Comparison of ENCODE assay signal across 12 cellular contexts in genomic region chr1:228107636-228108035, GRCh38. TPM values are rescaled to one million over a fixed set of nuclear protein-coding genes. Genes with fewer than 3 reads are reported as not detected.
DNase-seq lines count a peak whose midpoint lies in the region; ATAC-seq and TF ChIP-seq lines count a peak whose summit lies in the region.
"Had no signal": no experiment of that assay in that cellular context is flagged by ENCODE, and none has a peak within 500 bp of the region (broad histone marks: within the 10 kb centered on the region; RNA-seq: fewer than 3 reads in every experiment).

No MANE protein-coding gene starts in this region.

- intact Hi-C loops in CD8-positive, alpha-beta T cell (cut with DNase I, micrococcal nuclease) = loop anchor here (10.0 kb wide), 3 partner anchors 297 to 1237 kb away; partner anchors contain the start of genes TRIM11 (in 2 of the 2), CCSAP (in 1 of the 2) and ZNF678 (in 1 of the 2)
- intact Hi-C loops in activated T-helper 2 cell treated with anti-CD3 and anti-CD28 coated beads, Interferon-gamma antibody, Interleukin-2, Interleukin-4, amounts not matched to agents 10 μg/mL and 5 μg/mL and 100 μg/mL, durations not matched to agents 14 hours and 24 hours and 36 hours (cut with micrococcal nuclease) = loop anchor here (10.0 kb wide), 2 partner anchors 297 to 373 kb away; partner anchors contain the start of genes JMJD4, SNAP47 and TRIM11
- intact Hi-C loops in naive thymus-derived CD4-positive, alpha-beta T cell (cut with micrococcal nuclease) = loop anchor here (2.0 to 10.0 kb wide), 5 partner anchors 49 to 1703 kb away; partner anchors contain the start of genes CCSAP (in 1 of the 2) and PARP1 (in 1 of the 2)
- intact Hi-C loops in left ventricle myocardium superior (cut with micrococcal nuclease) = no loop called here

- no peak for TF ChIP-seq CTCF in CD8-positive, alpha-beta T cell (IDR thresholded peaks at IDR 0.05)
- no peak for TF ChIP-seq CTCF in HFF-Myc (IDR thresholded peaks at IDR 0.05; ENCODE audit: low read depth, low read length, missing control alignments)

- peak overlapping the region; percentile 45 for H3K27ac Mint-ChIP-seq in CD8-positive, alpha-beta T cell
- peak overlapping the region; percentile 87 for H3K27ac Mint-ChIP-seq in activated T-helper 2 cell treated with anti-CD3 and anti-CD28 coated beads, Interferon-gamma antibody, Interleukin-2, Interleukin-4, amounts not matched to agents 10 μg/mL and 5 μg/mL and 100 μg/mL, durations not matched to agents 14 hours and 24 hours and 36 hours
- peak overlapping the region in 7 of 9 donors; percentile 14 to 98 (median 94) for H3K27ac Mint-ChIP-seq in naive thymus-derived CD4-positive, alpha-beta T cell

- no peaks in the 10 kb centered on the region for H3K9me3 Mint-ChIP-seq in CD8-positive, alpha-beta T cell
- H3K9me3 Mint-ChIP-seq in activated T-helper 2 cell treated with anti-CD3 and anti-CD28 coated beads, Interferon-gamma antibody, Interleukin-2, Interleukin-4, amounts not matched to agents 10 μg/mL and 5 μg/mL and 100 μg/mL, durations not matched to agents 14 hours and 24 hours and 36 hours = no peaks in the 10 kb centered on the region
- H3K9me3 Mint-ChIP-seq in naive thymus-derived CD4-positive, alpha-beta T cell = peaks cover 0 to 4% (median 0%) of the 10 kb centered on the region in 11 donors

- POLR2A ChIA-PET in CD8-positive, alpha-beta T cell (lab: Charles Lee) = interaction anchor here (1.7 to 3.4 kb wide), 3 partner anchors 25 to 58 kb away, joined by 6 to 19 read pairs (median 8); partner anchors contain the start of genes ARF1, GUK1 and IBA57
- POLR2A ChIA-PET in naive thymus-derived CD4-positive, alpha-beta T cell (lab: Charles Lee) = interaction anchor here (1.2 to 1.5 kb wide), 2 partner anchors 25 to 57 kb away, joined by 4 to 5 read pairs; partner anchors contain the start of genes ARF1 and IBA57

- peak overlapping the region; percentile 95 for H3K4me3 Mint-ChIP-seq in CD8-positive, alpha-beta T cell
- peak overlapping the region; percentile 82 for H3K4me3 Mint-ChIP-seq in activated T-helper 2 cell treated with anti-CD3 and anti-CD28 coated beads, Interferon-gamma antibody, Interleukin-2, Interleukin-4, amounts not matched to agents 10 μg/mL and 5 μg/mL and 100 μg/mL, durations not matched to agents 14 hours and 24 hours and 36 hours (ENCODE audit: low read depth)
- H3K4me3 Mint-ChIP-seq in naive thymus-derived CD4-positive, alpha-beta T cell = peak overlapping the region; percentile 87 to 95 (median 93)

- DNase-seq in CD8-positive, alpha-beta T cell = no peak
- DNase-seq in HFF-Myc (ENCODE audit: extremely low read depth, low read depth) (no peak), germinal center (ENCODE audit: low spot score) (no peak), NCI-H2227 treated with DMSO at 0.1 percent for 48 hours (lab: John Stamatoyannopoulos, UW) (no peak), left ventricle myocardium superior (no peak)
- no peak for DNase-seq in activated T-helper 2 cell treated with anti-CD3 and anti-CD28 coated beads, Interferon-gamma antibody, Interleukin-2, Interleukin-4, amounts not matched to agents 10 μg/mL and 5 μg/mL and 100 μg/mL, durations not matched to agents 14 hours and 24 hours and 36 hours (ENCODE audit: low spot score)
- no peak for DNase-seq in naive thymus-derived CD4-positive, alpha-beta T cell
- DNase-seq: amygdala, mesendoderm, NCI-H2171 treated with DMSO at 0.1 percent for 48 hours had no signal

- peaks cover 30% of the 10 kb centered on the region for H3K4me1 ChIP-seq in CD8-positive, alpha-beta T cell (ENCODE audit: insufficient read depth, low read length)
- peaks cover 18 to 26% of the 10 kb centered on the region in 2 donors for H3K4me1 ChIP-seq in naive thymus-derived CD4-positive, alpha-beta T cell (ENCODE audit: control insufficient read depth in 2 of 2, insufficient read depth in 2 of 2, low read length in 2 of 2)

- no peaks in the 10 kb centered on the region for H3K9me3 ChIP-seq in CD8-positive, alpha-beta T cell (ENCODE audit: low read length)
- no peaks in the 10 kb centered on the region for H3K9me3 ChIP-seq in naive thymus-derived CD4-positive, alpha-beta T cell (ENCODE audit: control insufficient read depth in 2 of 3, low read length in 3 of 3)

- H3K27ac ChIP-seq in CD8-positive, alpha-beta T cell (ENCODE audit: low read depth, low read length) = no peak overlapping the region
- H3K27ac ChIP-seq in naive thymus-derived CD4-positive, alpha-beta T cell (ENCODE audit: low read depth, low read length) = peak overlapping the region; percentile 94
- H3K27ac ChIP-seq: VCaP had no signal

- H3K36me3 Mint-ChIP-seq in CD8-positive, alpha-beta T cell = peaks cover 30% of the 10 kb centered on the region
- peaks cover 11% of the 10 kb centered on the region for H3K36me3 Mint-ChIP-seq in activated T-helper 2 cell treated with anti-CD3 and anti-CD28 coated beads, Interferon-gamma antibody, Interleukin-2, Interleukin-4, amounts not matched to agents 10 μg/mL and 5 μg/mL and 100 μg/mL, durations not matched to agents 14 hours and 24 hours and 36 hours (ENCODE audit: low read depth)
- H3K36me3 Mint-ChIP-seq in naive thymus-derived CD4-positive, alpha-beta T cell = peaks cover 0 to 7% (median 5%) of the 10 kb centered on the region in 5 donors

- H3K4me3 ChIP-seq in CD8-positive, alpha-beta T cell (ENCODE audit: low read depth, low read length) = no peak overlapping the region
- peak overlapping the region; percentile 99 for H3K4me3 ChIP-seq in HFF-Myc (replicated peaks; ENCODE audit: low read depth, low read length)
- no peak overlapping the region for H3K4me3 ChIP-seq in naive thymus-derived CD4-positive, alpha-beta T cell (ENCODE audit: low read length)

- H3K27me3 ChIP-seq in CD8-positive, alpha-beta T cell (ENCODE audit: insufficient read depth, low read length) = no peaks in the 10 kb centered on the region
- no peaks in the 10 kb centered on the region for H3K27me3 ChIP-seq in naive thymus-derived CD4-positive, alpha-beta T cell (ENCODE audit: control insufficient read depth in 2 of 2, insufficient read depth in 2 of 2, low read length in 2 of 2)

- no peaks in the 10 kb centered on the region for H3K27me3 Mint-ChIP-seq in CD8-positive, alpha-beta T cell (ENCODE audit: low read depth)
- H3K27me3 Mint-ChIP-seq in activated T-helper 2 cell treated with anti-CD3 and anti-CD28 coated beads, Interferon-gamma antibody, Interleukin-2, Interleukin-4, amounts not matched to agents 10 μg/mL and 5 μg/mL and 100 μg/mL, durations not matched to agents 14 hours and 24 hours and 36 hours (ENCODE audit: low read depth) = no peaks in the 10 kb centered on the region
- peaks cover 0 to 3% (median 0%) of the 10 kb centered on the region in 5 donors for H3K27me3 Mint-ChIP-seq in naive thymus-derived CD4-positive, alpha-beta T cell

- CTCF ChIA-PET in CD8-positive, alpha-beta T cell (lab: Charles Lee) = interaction anchor here (1.3 kb wide), 1 partner anchor 23 kb away, joined by 3 read pairs; no protein-coding TSS in a partner anchor
- CTCF ChIA-PET in naive thymus-derived CD4-positive, alpha-beta T cell (lab: Charles Lee) = no interaction called here

- ATAC-seq in CD8-positive, alpha-beta T cell = no peak
- no peak for ATAC-seq in naive thymus-derived CD4-positive, alpha-beta T cell
- no peak for ATAC-seq in left ventricle myocardium superior
- ATAC-seq in GM21381 (IDR thresholded peaks at IDR 0.05; ENCODE audit: unreplicated experiment) = no peak

- H3K36me3 ChIP-seq in CD8-positive, alpha-beta T cell (ENCODE audit: insufficient read depth, low read length) = no peaks in the 10 kb centered on the region
- peaks cover 0 to 36% (median 0%) of the 10 kb centered on the region in 3 experiments for H3K36me3 ChIP-seq in naive thymus-derived CD4-positive, alpha-beta T cell (ENCODE audit: control insufficient read depth in 2 of 3, insufficient read depth in 3 of 3, low read length in 3 of 3)

- H3K4me1 Mint-ChIP-seq in CD8-positive, alpha-beta T cell (ENCODE audit: low read depth) = peaks cover 35% of the 10 kb centered on the region
- H3K4me1 Mint-ChIP-seq in activated T-helper 2 cell treated with anti-CD3 and anti-CD28 coated beads, Interferon-gamma antibody, Interleukin-2, Interleukin-4, amounts not matched to agents 10 μg/mL and 5 μg/mL and 100 μg/mL, durations not matched to agents 14 hours and 24 hours and 36 hours (ENCODE audit: low read depth) = peaks cover 30% of the 10 kb centered on the region
- H3K4me1 Mint-ChIP-seq in naive thymus-derived CD4-positive, alpha-beta T cell = peaks cover 5 to 47% (median 33%) of the 10 kb centered on the region in 7 donors

RNA-seq across cellular contexts. Expression of gene MRPL55, which starts 1.5 kb away (rescaled TPM):
- 10 to 100 TPM; 90.2 to 90.7 TPM for total RNA-seq in CD8-positive, alpha-beta T cell
- 47.3 and 53.6 TPM in 2 replicates for total RNA-seq in activated T-helper 2 cell treated with anti-CD3 and anti-CD28 coated beads, Interferon-gamma antibody, Interleukin-2, Interleukin-4, amounts not matched to agents 10 μg/mL and 5 μg/mL and 100 μg/mL, durations not matched to agents 14 hours and 24 hours and 36 hours
- 10 to 100 TPM; 34.3 to 79.3 (median 65.2) TPM for total RNA-seq in naive thymus-derived CD4-positive, alpha-beta T cell
- 100 to 1,000 TPM; 132 to 149 TPM for polyA plus RNA-seq in naive thymus-derived CD4-positive, alpha-beta T cell
- total RNA-seq in left ventricle myocardium superior = 58.6 TPM

RNA-seq across cellular contexts. Expression of gene C1orf35, which starts 4.5 kb away (rescaled TPM):
- 10 to 100 TPM; 28.4 to 30.2 TPM for total RNA-seq in CD8-positive, alpha-beta T cell
- total RNA-seq in activated T-helper 2 cell treated with anti-CD3 and anti-CD28 coated beads, Interferon-gamma antibody, Interleukin-2, Interleukin-4, amounts not matched to agents 10 μg/mL and 5 μg/mL and 100 μg/mL, durations not matched to agents 14 hours and 24 hours and 36 hours = 23.9 and 24.5 TPM in 2 replicates
- total RNA-seq in naive thymus-derived CD4-positive, alpha-beta T cell = 10 to 100 TPM; 16.8 to 31.8 (median 27.8) TPM
- 10 to 100 TPM; 21.9 to 33.0 TPM for polyA plus RNA-seq in naive thymus-derived CD4-positive, alpha-beta T cell
- total RNA-seq in left ventricle myocardium superior = 10.5 TPM

RNA-seq across cellular contexts. Expression of gene ARF1, which starts 25.1 kb away (rescaled TPM):
- total RNA-seq in CD8-positive, alpha-beta T cell = 100 to 1,000 TPM; 375 to 381 TPM
- 409 and 410 TPM in 2 replicates for total RNA-seq in activated T-helper 2 cell treated with anti-CD3 and anti-CD28 coated beads, Interferon-gamma antibody, Interleukin-2, Interleukin-4, amounts not matched to agents 10 μg/mL and 5 μg/mL and 100 μg/mL, durations not matched to agents 14 hours and 24 hours and 36 hours
- total RNA-seq in naive thymus-derived CD4-positive, alpha-beta T cell = 100 to 1,000 TPM; 198 to 390 (median 259) TPM
- 100 to 1,000 TPM; 382 to 434 TPM for polyA plus RNA-seq in naive thymus-derived CD4-positive, alpha-beta T cell
- 285 TPM for total RNA-seq in left ventricle myocardium superior

RNA-seq across cellular contexts. Expression of gene GUK1, which starts 32.4 kb away (rescaled TPM):
- 100 to 1,000 TPM; 548 to 551 TPM for total RNA-seq in CD8-positive, alpha-beta T cell
- total RNA-seq in activated T-helper 2 cell treated with anti-CD3 and anti-CD28 coated beads, Interferon-gamma antibody, Interleukin-2, Interleukin-4, amounts not matched to agents 10 μg/mL and 5 μg/mL and 100 μg/mL, durations not matched to agents 14 hours and 24 hours and 36 hours = 219 and 225 TPM in 2 replicates
- total RNA-seq in naive thymus-derived CD4-positive, alpha-beta T cell = 100 to 1,000 TPM; 145 to 309 (median 279) TPM
- polyA plus RNA-seq in naive thymus-derived CD4-positive, alpha-beta T cell = 100 to 1,000 TPM; 278 to 315 TPM
- 175 TPM for total RNA-seq in left ventricle myocardium superior

RNA-seq across cellular contexts. Expression of gene GJC2, which starts 42.1 kb away (rescaled TPM):
- 1 to 10 TPM; 5.9 to 8.2 TPM for total RNA-seq in CD8-positive, alpha-beta T cell
- total RNA-seq in activated T-helper 2 cell treated with anti-CD3 and anti-CD28 coated beads, Interferon-gamma antibody, Interleukin-2, Interleukin-4, amounts not matched to agents 10 μg/mL and 5 μg/mL and 100 μg/mL, durations not matched to agents 14 hours and 24 hours and 36 hours = 0.52 and 0.55 TPM in 2 replicates
- 1 to 10 TPM in 2 of 5 experiments, under 1 TPM in 3; 0.70 to 3.3 (median 0.94) TPM for total RNA-seq in naive thymus-derived CD4-positive, alpha-beta T cell
- polyA plus RNA-seq in naive thymus-derived CD4-positive, alpha-beta T cell = not detected
- total RNA-seq in left ventricle myocardium superior = 1.7 TPM
